17 cellular contexts compared by ENCODE assay signal in genomic region chr2:84212611-84213314, GRCh38.
DNase-seq lines count a peak whose midpoint lies in the region; ATAC-seq and TF ChIP-seq lines count a peak whose summit lies in the region.
"Had no signal": no experiment of that assay in that cellular context is flagged by ENCODE, and none has a peak within 500 bp of the region (broad histone marks: within the 10 kb centered on the region; RNA-seq: fewer than 3 reads in every experiment).

No MANE protein-coding gene starts in this region.

- POLR2A ChIA-PET in CD4-positive, alpha-beta memory T cell (lab: Charles Lee; ENCODE audit: partially characterized antibody): no interaction called here

- no peak for DNase-seq in NCI-H1417 (lab: John Stamatoyannopoulos, UW)
- DNase-seq in CD4-positive, alpha-beta memory T cell: no peak
- DNase-seq: activated CD4-positive, alpha-beta T cell treated with anti-CD3 and anti-CD28 coated beads for 1 hour; Caco-2; glutamatergic neuron; left cardiac atrium; NCI-H2029; sigmoid colon; SK-N-SH had no signal

- CTCF ChIA-PET in CD4-positive, alpha-beta memory T cell (lab: Charles Lee; ENCODE audit: partially characterized antibody): no interaction called here

- H3K27ac ChIP-seq in OCI-LY3 (ENCODE audit: low read length): 0 out of 2 replicates have a peak overlapping the region, but pooled peaks have one; percentile 14
- H3K27ac ChIP-seq in CD4-positive, alpha-beta memory T cell (ENCODE audit: low read depth, low read length): no peak overlapping the region
- H3K27ac ChIP-seq: sigmoid colon had no signal

- intact Hi-C loops in CD4-positive, alpha-beta memory T cell (cut with micrococcal nuclease): no loop called here

- H3K79me2 ChIP-seq in OCI-LY3 (ENCODE audit: low read length): no peaks in the 10 kb centered on the region

- peak overlapping the region; percentile 64 for H3K4me2 ChIP-seq in OCI-LY3 (ENCODE audit: low read length)
- H3K4me2 ChIP-seq: SK-N-SH had no signal

- H3K36me3 ChIP-seq in OCI-LY3 (replicated peaks; ENCODE audit: low read depth, low read length): no peaks in the 10 kb centered on the region
- no peaks in the 10 kb centered on the region for H3K36me3 ChIP-seq in CD4-positive, alpha-beta memory T cell (ENCODE audit: insufficient read depth, low read length)
- H3K36me3 ChIP-seq: sigmoid colon had no signal

- H3K27me3 Mint-ChIP-seq in CD4-positive, alpha-beta memory T cell: peaks cover 13% of the 10 kb centered on the region in 2 donors

- H3K4me3 Mint-ChIP-seq in CD4-positive, alpha-beta memory T cell: no peak overlapping the region
- H3K4me3 Mint-ChIP-seq: natural killer cell treated with Interleukin-12 subunit alpha and Interleukin-12 subunit beta and Interleukin-15 and Interleukin-18, amount 100 ng/mL, for 72 hours had no signal

- 0 out of 2 replicates have a peak, but pooled peaks cover 13% of the 10 kb centered on the region for H3K27me3 ChIP-seq in OCI-LY3 (ENCODE audit: low read depth, low read length)
- no peaks in the 10 kb centered on the region for H3K27me3 ChIP-seq in CD4-positive, alpha-beta memory T cell (ENCODE audit: insufficient read depth, low read length)
- H3K27me3 ChIP-seq: sigmoid colon had no signal

- no peak overlapping the region for H3K27ac Mint-ChIP-seq in CD4-positive, alpha-beta memory T cell
- H3K27ac Mint-ChIP-seq: activated T-helper 2 cell treated with anti-CD3 and anti-CD28 coated beads, Interferon-gamma antibody, Interleukin-2, Interleukin-4, amounts not matched to agents 10 μg/mL and 5 μg/mL and 100 μg/mL, durations not matched to agents 14 hours and 24 hours and 36 hours; natural killer cell treated with Interleukin-12 subunit alpha and Interleukin-12 subunit beta and Interleukin-15 and Interleukin-18, amount 100 ng/mL, for 72 hours had no signal

- H2AFZ ChIP-seq in OCI-LY3 (ENCODE audit: low read depth, low read length): no peak overlapping the region

- H3K36me3 Mint-ChIP-seq in CD4-positive, alpha-beta memory T cell: no peaks in the 10 kb centered on the region
- H3K36me3 Mint-ChIP-seq: natural killer cell treated with Interleukin-12 subunit alpha and Interleukin-12 subunit beta and Interleukin-15 and Interleukin-18, amount 100 ng/mL, for 72 hours had no signal

- H3K4me1 Mint-ChIP-seq in CD4-positive, alpha-beta memory T cell: no peaks in the 10 kb centered on the region

- peaks cover 18% of the 10 kb centered on the region for H3K4me1 ChIP-seq in OCI-LY3 (ENCODE audit: low read length)
- no peaks in the 10 kb centered on the region for H3K4me1 ChIP-seq in CD4-positive, alpha-beta memory T cell (ENCODE audit: insufficient read depth, low read length)
- H3K4me1 ChIP-seq: Caco-2, sigmoid colon had no signal

- H3K9me3 Mint-ChIP-seq in CD4-positive, alpha-beta memory T cell: peaks cover 0 to 1% (median 0%) of the 10 kb centered on the region in 8 donors
- H3K9me3 Mint-ChIP-seq: activated T-helper 2 cell treated with anti-CD3 and anti-CD28 coated beads, Interferon-gamma antibody, Interleukin-2, Interleukin-4, amounts not matched to agents 10 μg/mL and 5 μg/mL and 100 μg/mL, durations not matched to agents 14 hours and 24 hours and 36 hours; natural killer cell treated with Interleukin-12 subunit alpha and Interleukin-12 subunit beta and Interleukin-15 and Interleukin-18, amount 100 ng/mL, for 72 hours had no signal

- no peak for TF ChIP-seq CTCF in OCI-LY3 (IDR thresholded peaks at IDR 0.05; ENCODE audit: low read depth, low read length)

- peak overlapping the region; percentile 43 for H3K4me3 ChIP-seq in OCI-LY3 (ENCODE audit: low read length)
- H3K4me3 ChIP-seq in CD4-positive, alpha-beta memory T cell (ENCODE audit: low read length in 2 of 2): no peak overlapping the region
- H3K4me3 ChIP-seq: K562, sigmoid colon had no signal

- no peaks in the 10 kb centered on the region for H3K9me3 ChIP-seq in OCI-LY3 (ENCODE audit: insufficient read depth, low read length)
- H3K9me3 ChIP-seq in CD4-positive, alpha-beta memory T cell (ENCODE audit: control insufficient read depth in 1 of 2, low read length in 2 of 2): no peaks in the 10 kb centered on the region
- H3K9me3 ChIP-seq: Caco-2, sigmoid colon, SK-N-SH had no signal

- ATAC-seq in GM18868 (IDR thresholded peaks at IDR 0.05; ENCODE audit: unreplicated experiment) (peak; percentile 93), GM21381 (IDR thresholded peaks at IDR 0.05; ENCODE audit: unreplicated experiment) (peak; percentile 90), HG02970 (IDR thresholded peaks at IDR 0.05; ENCODE audit: low FRiP score, unreplicated experiment) (peak; percentile 65), HG03457 (IDR thresholded peaks at IDR 0.05; ENCODE audit: unreplicated experiment) (no peak)
- ATAC-seq: K562; left cardiac atrium; natural killer cell treated with Interleukin-12 subunit alpha and Interleukin-12 subunit beta and Interleukin-15 and Interleukin-18, amount 100 ng/mL, for 72 hours had no signal

- H4K20me1 ChIP-seq in OCI-LY3 (ENCODE audit: insufficient read depth, low read length): no peaks in the 10 kb centered on the region

- H3K9ac ChIP-seq in OCI-LY3 (ENCODE audit: low read length): no peak overlapping the region
- H3K9ac ChIP-seq: SK-N-SH had no signal
